Comparison of ENCODE assay signal across 1 cellular context in genomic region chr20:39111359-39112195, GRCh38.
TF ChIP-seq lines count a peak whose summit lies in the region.

No MANE protein-coding gene starts in this region.

TF ChIP-seq in A549, 52 proteins besides CTCF, POLR2A, EP300 and RAD21 (continued from another document):
- TF ChIP-seq ZNF302 (CRISPR knock-in tag; IDR thresholded peaks at IDR 0.05) = no peak
- TF ChIP-seq GATA3 (IDR thresholded peaks at IDR 0.05; ENCODE audit: borderline replicate concordance) = no peak
- TF ChIP-seq CHD2 (IDR thresholded peaks at IDR 0.05; ENCODE audit: low read length, partially characterized antibody) = no peak
- TF ChIP-seq BHLHE40 (IDR thresholded peaks at IDR 0.05; ENCODE audit: low read depth, low read length) = no peak
- TF ChIP-seq ELK1 (IDR thresholded peaks at IDR 0.05; ENCODE audit: low read depth, low read length) = no peak
- TF ChIP-seq MAFK (IDR thresholded peaks at IDR 0.05; ENCODE audit: partially characterized antibody) = no peak
- TF ChIP-seq KDM1A (IDR thresholded peaks at IDR 0.05; ENCODE audit: low read depth) = no peak
- no peak for TF ChIP-seq JUN (IDR thresholded peaks at IDR 0.05)
- TF ChIP-seq JUNB (IDR thresholded peaks at IDR 0.05) = no peak
- TF ChIP-seq MAZ (IDR thresholded peaks at IDR 0.05; ENCODE audit: borderline replicate concordance, low read depth, low read length) = no peak
- no peak for TF ChIP-seq HOXB5 (CRISPR knock-in tag; IDR thresholded peaks at IDR 0.05)
- no peak for TF ChIP-seq HOXA7 (CRISPR knock-in tag; IDR thresholded peaks at IDR 0.05)
